8 cellular contexts compared by ENCODE assay signal in genomic region chr10:11611248-11612003, GRCh38. TPM values are rescaled to one million over a fixed set of nuclear protein-coding genes. Genes with fewer than 3 reads are reported as not detected.
DNase-seq lines count a peak whose midpoint lies in the region; ATAC-seq and TF ChIP-seq lines count a peak whose summit lies in the region.

Gene USP6NL, minus strand, starts transcription at chr10:11611650. Its CDS starts 14,016 bp downstream, at chr10:11597634.

- H2AFZ ChIP-seq in PC-3 (ENCODE audit: low read length) (peak within 1 kb of the TSS; percentile 79), fibroblast of lung (ENCODE audit: low read length) (peak within 1 kb of the TSS; percentile 91)

- intact Hi-C loops in PC-3 (cut with micrococcal nuclease), result loop anchor here (1.0 to 2.0 kb wide), 2 partner anchors 73 to 105 kb away; no protein-coding TSS in a partner anchor

- H3K79me2 ChIP-seq in PC-3 (ENCODE audit: low read length), result peaks cover 45% of the 10 kb centered on the region
- peaks cover 29% of the 10 kb centered on the region for H3K79me2 ChIP-seq in fibroblast of lung (ENCODE audit: control insufficient read depth, insufficient read depth, low read length)

- no peaks in the 10 kb centered on the region for H3K9me3 Mint-ChIP-seq in activated T-helper 17 cell treated with anti-CD3 and anti-CD28 coated beads, Interleukin-2, amount 50 U/mL, for 72 hours
- H3K9me3 Mint-ChIP-seq in naive B cell, result peaks cover 0 to 2% (median 0%) of the 10 kb centered on the region in 7 donors

- peaks cover 3% of the 10 kb centered on the region for H3K27me3 Mint-ChIP-seq in activated T-helper 17 cell treated with anti-CD3 and anti-CD28 coated beads, Interleukin-2, amount 50 U/mL, for 72 hours
- H3K27me3 Mint-ChIP-seq in naive B cell, result no peaks in the 10 kb centered on the region

- H3K4me2 ChIP-seq in PC-3 (ENCODE audit: low read length) (peak within 1 kb of the TSS; percentile 80), fibroblast of lung (ENCODE audit: extremely low read depth, insufficient read depth, low read length) (peak within 1 kb of the TSS; percentile 87)

- H3K36me3 ChIP-seq in PC-3 (ENCODE audit: low read depth, low read length) (no peaks in the 10 kb centered on the region), fibroblast of lung (ENCODE audit: control insufficient read depth, insufficient read depth, low read length) (no peaks in the 10 kb centered on the region)

- H3K27ac ChIP-seq in HL-60 (replicated peaks) (peak within 1 kb of the TSS; percentile 54), PC-3 (ENCODE audit: low read length) (peak within 1 kb of the TSS; percentile 34; the same call in 1 of the 2 replicates), fibroblast of lung (ENCODE audit: insufficient read depth, low read length) (peak within 1 kb of the TSS; percentile 63)

- H3K9ac ChIP-seq in PC-3 (ENCODE audit: low read length) (peak within 1 kb of the TSS; percentile 79), fibroblast of lung (ENCODE audit: insufficient read depth, low read length) (peak within 1 kb of the TSS; percentile 82)

- ATAC-seq in GM19452 (IDR thresholded peaks at IDR 0.05; ENCODE audit: unreplicated experiment) (peak; percentile 46), PC-3 (peak; percentile 89), naive B cell (ENCODE audit: low read depth in 2 of 2) (peak; percentile 78)
- ATAC-seq in activated T-helper 17 cell treated with anti-CD3 and anti-CD28 coated beads, Interleukin-2, amount 50 U/mL, for 72 hours (replicated peaks), result peak; percentile 69

- H3K9me3 ChIP-seq in PC-3 (ENCODE audit: low read length) (no peaks in the 10 kb centered on the region), fibroblast of lung (ENCODE audit: control insufficient read depth, insufficient read depth, low read depth, low read length) (no peaks in the 10 kb centered on the region)

- TF ChIP-seq CTCF in HL-60 (IDR thresholded peaks at IDR 0.05; ENCODE audit: insufficient read depth, low read length) (no peak), PC-3 (conservative IDR thresholded peaks at IDR 0.05; ENCODE audit: low read depth, low read length) (no peak), fibroblast of lung (conservative IDR thresholded peaks at IDR 0.05 in 1 of 2, IDR thresholded peaks at IDR 0.05 in 1 of 2; ENCODE audit: low read depth in 1 of 2, low read length in 2 of 2) (no peak)

- peak; percentile 90 for DNase-seq in COLO668 (lab: John Stamatoyannopoulos, UW; ENCODE audit: unreplicated experiment)
- DNase-seq in HL-60 (ENCODE audit: low read depth in 1 of 2, low spot score in 1 of 2), result peak; percentile 24 to 59
- peak; percentile 74 for DNase-seq in PC-3
- peak; percentile 78 for DNase-seq in fibroblast of lung (ENCODE audit: low read depth in 2 of 2)
- DNase-seq in naive B cell, result peak; percentile 77
- DNase-seq in stimulated activated naive CD4-positive, alpha-beta T cell treated with Interleukin-2 at 50 U/mL for 16 hours (lab: John Stamatoyannopoulos, UW), result peak; percentile 49

- H3K4me3 Mint-ChIP-seq in activated T-helper 17 cell treated with anti-CD3 and anti-CD28 coated beads, Interleukin-2, amount 50 U/mL, for 72 hours, result peak within 1 kb of the TSS; percentile 84
- H3K4me3 Mint-ChIP-seq in naive B cell, result peak within 1 kb of the TSS; percentile 90 to 100 (median 96)

- CTCF ChIA-PET in PC-3 (lab: Charles Lee), result no interaction called here

- no peaks in the 10 kb centered on the region for H3K27me3 ChIP-seq in HL-60 (ENCODE audit: insufficient read depth, poor library complexity, severe bottlenecking)
- no peaks in the 10 kb centered on the region for H3K27me3 ChIP-seq in PC-3 (ENCODE audit: low read length)
- H3K27me3 ChIP-seq in fibroblast of lung (ENCODE audit: control insufficient read depth, insufficient read depth, low read length), result no peaks in the 10 kb centered on the region

- H3K4me3 ChIP-seq in HL-60 (replicated peaks; ENCODE audit: insufficient read depth, low read length), result peak within 1 kb of the TSS; percentile 64
- peak within 1 kb of the TSS; percentile 75 for H3K4me3 ChIP-seq in PC-3 (ENCODE audit: low read length)
- peak within 1 kb of the TSS; percentile 74 to 96 (median 82) for H3K4me3 ChIP-seq in fibroblast of lung (replicated peaks in 1 of 4; ENCODE audit: control extremely low read depth in 1 of 4, insufficient read depth in 1 of 4, low read depth in 3 of 4, low read length in 4 of 4)

- peaks cover 5% of the 10 kb centered on the region for H3K4me1 Mint-ChIP-seq in activated T-helper 17 cell treated with anti-CD3 and anti-CD28 coated beads, Interleukin-2, amount 50 U/mL, for 72 hours
- H3K4me1 Mint-ChIP-seq in naive B cell, result peaks cover 35 to 44% (median 36%) of the 10 kb centered on the region in 3 donors

- POLR2A ChIA-PET in PC-3 (lab: Charles Lee; ENCODE audit: unreplicated experiment), result interaction anchor here (0.6 kb wide), 2 partner anchors 14 to 104 kb away, joined by 3 read pairs; no protein-coding TSS in a partner anchor

- peak within 1 kb of the TSS; percentile 49 for H3K27ac Mint-ChIP-seq in activated T-helper 17 cell treated with anti-CD3 and anti-CD28 coated beads, Interleukin-2, amount 50 U/mL, for 72 hours
- H3K27ac Mint-ChIP-seq in naive B cell, result peak within 1 kb of the TSS; percentile 88 to 96 (median 94)

- no peaks in the 10 kb centered on the region for H3K36me3 Mint-ChIP-seq in activated T-helper 17 cell treated with anti-CD3 and anti-CD28 coated beads, Interleukin-2, amount 50 U/mL, for 72 hours (ENCODE audit: low read depth)
- no peaks in the 10 kb centered on the region for H3K36me3 Mint-ChIP-seq in naive B cell

- no peaks in the 10 kb centered on the region for H3K9me2 ChIP-seq in PC-3 (replicated peaks; ENCODE audit: low read length)

- H3K4me1 ChIP-seq in PC-3 (ENCODE audit: insufficient read depth, low read length) (peaks cover 14% of the 10 kb centered on the region; the same call in 1 of the 2 replicates), fibroblast of lung (ENCODE audit: control insufficient read depth, extremely low read depth, insufficient read depth, low read length) (peaks cover 4% of the 10 kb centered on the region)

- no peaks in the 10 kb centered on the region for H3F3A ChIP-seq in PC-3 (ENCODE audit: low read length, unreplicated experiment)

- H4K20me1 ChIP-seq in PC-3 (ENCODE audit: low read length) (0 out of 2 replicates have a peak, but pooled peaks cover 5% of the 10 kb centered on the region), fibroblast of lung (ENCODE audit: control insufficient read depth, extremely low read depth, insufficient read depth, low read length) (no peaks in the 10 kb centered on the region)

- no TSS peak for BruUV-seq in PC-3 (replicated peaks; lab: Mats Ljungman, UMichigan)

RNA-seq across cellular contexts. Expression of gene USP6NL, which starts in this region (rescaled TPM):
- total RNA-seq in PC-3 (2014; rRNA removed) (13.0 and 14.3 TPM in 2 replicates), fibroblast of lung (8.7 and 8.9 TPM in 2 replicates)
- total RNA-seq in activated T-helper 17 cell treated with anti-CD3 and anti-CD28 coated beads, Interleukin-2, amount 50 U/mL, for 72 hours, result 1 to 10 TPM in 1 of 2 donors, under 1 TPM in 1; 0.74 to 1.7 TPM
- polyA plus RNA-seq in fibroblast of lung (13.0 and 13.4 TPM in 2 replicates), naive B cell (ENCODE audit: low read depth in 6 of 6) (10 to 100 TPM; 37.8 to 56.8 (median 50.2) TPM)
- polyA plus RNA-seq in fibroblast of lung (2012), result 10.9 and 11.4 TPM in 2 replicates
- 10.1 and 12.9 TPM in 2 replicates for polyA minus RNA-seq in fibroblast of lung (ENCODE audit: low replicate concordance)

Comparison
In these comparisons a context has a peak if more than half of its experiments do, and no peak if none do; other contexts are left out.
1. Peak in every context shown above with its lines: DNase-seq, ATAC-seq, H3K4me3 ChIP-seq and H3K27ac ChIP-seq.